ENCODE assay signal across 1 cellular context in the genomic region with DNA sequence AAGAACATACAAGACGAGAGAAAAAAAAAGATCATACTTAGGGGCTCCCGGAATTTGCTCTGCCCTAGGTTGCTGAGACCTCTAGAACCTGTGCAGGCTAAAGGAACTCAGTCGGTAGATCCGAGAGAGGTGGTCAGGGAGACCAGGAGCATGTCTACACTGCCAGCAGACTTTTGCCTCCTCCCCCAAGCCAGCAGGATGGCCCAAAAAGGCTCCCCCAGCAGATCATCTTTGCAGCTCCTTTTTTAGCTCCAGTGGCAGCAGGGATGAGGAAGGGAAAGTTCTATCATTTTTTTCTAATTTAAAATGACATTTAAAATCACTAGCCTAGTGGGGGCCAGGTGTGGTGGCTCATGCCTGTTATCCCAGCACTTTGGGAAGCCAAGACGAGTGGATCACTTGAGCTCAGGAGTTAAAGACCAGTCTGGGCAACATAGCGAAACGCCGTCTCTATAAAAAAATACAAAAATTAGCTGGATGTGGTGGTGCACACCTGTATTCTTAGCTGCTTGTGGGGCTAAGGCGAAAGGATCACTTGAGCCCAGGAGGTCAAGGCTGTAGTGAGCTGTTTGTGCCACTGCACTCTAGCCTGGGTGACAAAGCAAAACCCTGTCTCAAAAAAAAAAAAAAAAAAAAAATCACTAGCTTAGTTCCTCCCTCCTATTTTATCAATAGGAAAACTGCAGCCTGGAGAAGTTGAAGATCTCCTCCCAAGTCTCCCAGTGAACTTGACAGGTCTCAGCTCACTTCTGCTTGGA.
TF ChIP-seq lines count a peak whose summit lies in the region.

No MANE protein-coding gene starts in this region.

TF ChIP-seq in SK-N-SH treated with all-trans-retinoic acid at 6 μM for 48 hours, 23 proteins besides CTCF, POLR2A, EP300 and RAD21 (continued from another document):
- TF ChIP-seq, protein P1, sequence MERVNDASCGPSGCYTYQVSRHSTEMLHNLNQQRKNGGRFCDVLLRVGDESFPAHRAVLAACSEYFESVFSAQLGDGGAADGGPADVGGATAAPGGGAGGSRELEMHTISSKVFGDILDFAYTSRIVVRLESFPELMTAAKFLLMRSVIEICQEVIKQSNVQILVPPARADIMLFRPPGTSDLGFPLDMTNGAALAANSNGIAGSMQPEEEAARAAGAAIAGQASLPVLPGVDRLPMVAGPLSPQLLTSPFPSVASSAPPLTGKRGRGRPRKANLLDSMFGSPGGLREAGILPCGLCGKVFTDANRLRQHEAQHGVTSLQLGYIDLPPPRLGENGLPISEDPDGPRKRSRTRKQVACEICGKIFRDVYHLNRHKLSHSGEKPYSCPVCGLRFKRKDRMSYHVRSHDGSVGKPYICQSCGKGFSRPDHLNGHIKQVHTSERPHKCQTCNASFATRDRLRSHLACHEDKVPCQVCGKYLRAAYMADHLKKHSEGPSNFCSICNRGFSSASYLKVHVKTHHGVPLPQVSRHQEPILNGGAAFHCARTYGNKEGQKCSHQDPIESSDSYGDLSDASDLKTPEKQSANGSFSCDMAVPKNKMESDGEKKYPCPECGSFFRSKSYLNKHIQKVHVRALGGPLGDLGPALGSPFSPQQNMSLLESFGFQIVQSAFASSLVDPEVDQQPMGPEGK (CRISPR knock-in tag; IDR thresholded peaks at IDR 0.05; ENCODE audit: borderline replicate concordance), result no peak
- no peak for TF ChIP-seq BACH2 (CRISPR knock-in tag; IDR thresholded peaks at IDR 0.05; ENCODE audit: borderline replicate concordance)
- TF ChIP-seq ZNF565 (CRISPR knock-in tag; conservative IDR thresholded peaks at IDR 0.05; ENCODE audit: low read depth), result no peak
- no peak for TF ChIP-seq CSRNP3 (CRISPR knock-in tag; IDR thresholded peaks at IDR 0.05)
- no peak for TF ChIP-seq ESRRG (CRISPR knock-in tag; IDR thresholded peaks at IDR 0.05)
